Comparison of ENCODE assay signal across 15 cellular contexts in the genomic region with DNA sequence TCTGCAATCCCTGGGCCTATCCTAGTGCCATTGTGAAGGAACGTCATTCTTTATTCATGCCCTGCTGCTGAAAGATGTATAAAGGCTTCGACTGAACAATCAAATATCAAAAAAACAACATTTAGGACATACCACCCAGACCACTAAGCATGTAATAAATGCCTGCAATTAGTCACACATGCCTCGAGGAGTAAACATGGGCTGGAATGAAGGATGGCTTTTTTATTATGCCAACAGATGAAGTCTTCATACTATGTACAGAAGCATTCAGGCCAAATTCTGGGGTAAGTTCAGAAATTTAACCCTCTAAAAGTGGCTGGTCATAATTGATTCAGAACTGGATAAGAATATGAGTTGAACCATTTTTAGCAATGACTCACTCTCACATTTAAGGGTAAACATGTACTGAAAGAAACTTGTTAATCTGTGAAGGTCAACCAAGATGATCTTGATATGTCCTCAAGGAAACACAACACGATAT. TPM values are rescaled to one million over a fixed set of nuclear protein-coding genes. Genes with fewer than 3 reads are reported as not detected.
DNase-seq lines count a peak whose midpoint lies in the region; ATAC-seq and TF ChIP-seq lines count a peak whose summit lies in the region.
"Had no signal": no experiment of that assay in that cellular context is flagged by ENCODE, and none has a peak within 500 bp of the region (broad histone marks: within the 10 kb centered on the region; RNA-seq: fewer than 3 reads in every experiment).

No MANE protein-coding gene starts in this region.

- no peak overlapping the region for H3K4me3 Mint-ChIP-seq in activated CD8-positive, alpha-beta T cell treated with anti-CD3 and anti-CD28 coated beads for 36 hours
- no peak overlapping the region for H3K4me3 Mint-ChIP-seq in activated CD8-positive, alpha-beta T cell treated with anti-CD3 and anti-CD28 coated beads, Interleukin-2, amount 10 ng/mL, durations not matched to agents 7 days and 5 days
- H3K4me3 Mint-ChIP-seq: natural killer cell had no signal

- H3K27me3 Mint-ChIP-seq in activated CD8-positive, alpha-beta T cell treated with anti-CD3 and anti-CD28 coated beads for 36 hours: peaks cover 7% of the 10 kb centered on the region
- peaks cover 6% of the 10 kb centered on the region for H3K27me3 Mint-ChIP-seq in activated CD8-positive, alpha-beta T cell treated with anti-CD3 and anti-CD28 coated beads, Interleukin-2, amount 10 ng/mL, durations not matched to agents 7 days and 5 days (ENCODE audit: low read depth)

- no peaks in the 10 kb centered on the region for H3K4me1 Mint-ChIP-seq in activated CD8-positive, alpha-beta T cell treated with anti-CD3 and anti-CD28 coated beads for 36 hours (ENCODE audit: low read depth)
- H3K4me1 Mint-ChIP-seq in activated CD8-positive, alpha-beta T cell treated with anti-CD3 and anti-CD28 coated beads, Interleukin-2, amount 10 ng/mL, durations not matched to agents 7 days and 5 days (ENCODE audit: low read depth): no peaks in the 10 kb centered on the region

- intact Hi-C loops in activated CD8-positive, alpha-beta T cell treated with anti-CD3 and anti-CD28 coated beads for 36 hours (cut with micrococcal nuclease): no loop called here

- POLR2A ChIA-PET in activated CD8-positive, alpha-beta T cell treated with anti-CD3 and anti-CD28 coated beads for 36 hours (lab: Charles Lee): no interaction called here
- POLR2A ChIA-PET in activated CD8-positive, alpha-beta T cell treated with anti-CD3 and anti-CD28 coated beads, Interleukin-2, amount 10 ng/mL, durations not matched to agents 7 days and 5 days (lab: Charles Lee): no interaction called here
- POLR2A ChIA-PET in RWPE1 (lab: Yijun Ruan, JAX; ENCODE audit: low non-redundant PET): no interaction called here

- H3K27me3 ChIP-seq in tibial nerve: no peaks in the 10 kb centered on the region
- H3K27me3 ChIP-seq: ascending aorta, thyroid gland had no signal

- CTCF ChIA-PET in activated CD8-positive, alpha-beta T cell treated with anti-CD3 and anti-CD28 coated beads for 36 hours (lab: Charles Lee): no interaction called here
- CTCF ChIA-PET in activated CD8-positive, alpha-beta T cell treated with anti-CD3 and anti-CD28 coated beads, Interleukin-2, amount 10 ng/mL, durations not matched to agents 7 days and 5 days (lab: Charles Lee): no interaction called here
- CTCF ChIA-PET in RWPE1 (lab: Yijun Ruan, JAX): no interaction called here

- no peak overlapping the region for H3K4me3 ChIP-seq in fibroblast of mammary gland (ENCODE audit: control insufficient read depth, low read depth, low read length)
- H3K4me3 ChIP-seq in tibial nerve: no peak overlapping the region
- H3K4me3 ChIP-seq: ascending aorta, thyroid gland had no signal

- peak; percentile 24 for ATAC-seq in activated CD8-positive, alpha-beta T cell treated with anti-CD3 and anti-CD28 coated beads for 36 hours
- no peak for ATAC-seq in activated CD8-positive, alpha-beta T cell treated with anti-CD3 and anti-CD28 coated beads, Interleukin-2, amount 10 ng/mL, durations not matched to agents 7 days and 5 days
- ATAC-seq in GM18498 (IDR thresholded peaks at IDR 0.05; ENCODE audit: unreplicated experiment): no peak
- no peak for ATAC-seq in stimulated activated naive CD8-positive, alpha-beta T cell treated with anti-CD3 and anti-CD28 coated beads, Interleukin-15, Interleukin-2, amounts not matched to agents 100 U/mL and 50 U/mL, for 24 hours
- ATAC-seq: natural killer cell had no signal

- TF ChIP-seq POLR2A in tibial nerve (IDR thresholded peaks at IDR 0.05): no peak

- peak in 1 of 2 donors; percentile 87 for TF ChIP-seq EP300 in tibial nerve (IDR thresholded peaks at IDR 0.05)

- peaks cover 0 to 61% (median 18%) of the 10 kb centered on the region in 4 donors for H3K4me1 ChIP-seq in tibial nerve
- H3K4me1 ChIP-seq: ascending aorta had no signal

- WGBS in tibial nerve, 2 donors: 42 to 50% methylated on average over 4 of the region's 4 CpGs

- DNase-seq in activated CD8-positive, alpha-beta T cell treated with anti-CD3 and anti-CD28 coated beads for 36 hours: no peak
- DNase-seq in activated CD8-positive, alpha-beta T cell treated with anti-CD3 and anti-CD28 coated beads, Interleukin-2, amount 10 ng/mL, durations not matched to agents 7 days and 5 days: no peak
- DNase-seq in RWPE1 (ENCODE audit: low spot score) (peak; percentile 73), fibroblast of mammary gland (ENCODE audit: low read depth) (peak; percentile 50), tibial nerve (ENCODE audit: low spot score in 2 of 2) (no peak), Kasumi-1 (lab: John Stamatoyannopoulos, UW) (no peak)
- DNase-seq in stimulated activated naive CD8-positive, alpha-beta T cell treated with anti-CD3 and anti-CD28 coated beads, Interleukin-15, Interleukin-2, amounts not matched to agents 100 U/mL and 50 U/mL, for 24 hours: no peak
- DNase-seq: 8988T; natural killer cell; stimulated activated CD4-positive, alpha-beta T cell treated with anti-CD3 and anti-CD28 coated beads, Interleukin-4, amount 100 ng/mL, for 4 hours; thyroid gland had no signal

- H3K9me3 ChIP-seq in tibial nerve: no peaks in the 10 kb centered on the region
- H3K9me3 ChIP-seq: ascending aorta, thyroid gland had no signal

- no peak overlapping the region for H3K27ac Mint-ChIP-seq in activated CD8-positive, alpha-beta T cell treated with anti-CD3 and anti-CD28 coated beads for 36 hours
- H3K27ac Mint-ChIP-seq in activated CD8-positive, alpha-beta T cell treated with anti-CD3 and anti-CD28 coated beads, Interleukin-2, amount 10 ng/mL, durations not matched to agents 7 days and 5 days: no peak overlapping the region
- H3K27ac Mint-ChIP-seq: natural killer cell had no signal

- no peaks in the 10 kb centered on the region for H3K36me3 Mint-ChIP-seq in activated CD8-positive, alpha-beta T cell treated with anti-CD3 and anti-CD28 coated beads for 36 hours (ENCODE audit: low read depth)
- H3K36me3 Mint-ChIP-seq in activated CD8-positive, alpha-beta T cell treated with anti-CD3 and anti-CD28 coated beads, Interleukin-2, amount 10 ng/mL, durations not matched to agents 7 days and 5 days (ENCODE audit: low read depth): no peaks in the 10 kb centered on the region
- H3K36me3 Mint-ChIP-seq: natural killer cell had no signal

- H3K9me3 Mint-ChIP-seq in activated CD8-positive, alpha-beta T cell treated with anti-CD3 and anti-CD28 coated beads for 36 hours: no peaks in the 10 kb centered on the region
- H3K9me3 Mint-ChIP-seq in activated CD8-positive, alpha-beta T cell treated with anti-CD3 and anti-CD28 coated beads, Interleukin-2, amount 10 ng/mL, durations not matched to agents 7 days and 5 days (ENCODE audit: insufficient read depth): no peaks in the 10 kb centered on the region
- H3K9me3 Mint-ChIP-seq: natural killer cell had no signal

- peak overlapping the region; percentile 45; the same call in 1 of the 2 replicates for H3K27ac ChIP-seq in RWPE1
- peak overlapping the region in 3 of 4 donors; percentile 57 to 92 (median 91) for H3K27ac ChIP-seq in tibial nerve
- H3K27ac ChIP-seq: ascending aorta, HL-60, thyroid gland had no signal

- TF ChIP-seq CTCF in activated CD8-positive, alpha-beta T cell treated with anti-CD3 and anti-CD28 coated beads for 36 hours (IDR thresholded peaks at IDR 0.05): no peak
- TF ChIP-seq CTCF in RWPE1 (conservative IDR thresholded peaks at IDR 0.05; ENCODE audit: low read depth) (no peak), fibroblast of mammary gland (conservative IDR thresholded peaks at IDR 0.05; ENCODE audit: control insufficient read depth, insufficient read depth, low read depth, low read length) (no peak), tibial nerve (IDR thresholded peaks at IDR 0.05) (no peak)

- H3K36me3 ChIP-seq in tibial nerve: no peaks in the 10 kb centered on the region
- H3K36me3 ChIP-seq: ascending aorta, thyroid gland had no signal

RNA-seq across cellular contexts. Expression of gene FAM240B, which starts 38.1 kb away (rescaled TPM):
- not detected for total RNA-seq in activated CD8-positive, alpha-beta T cell treated with anti-CD3 and anti-CD28 coated beads for 36 hours
- total RNA-seq in activated CD8-positive, alpha-beta T cell treated with anti-CD3 and anti-CD28 coated beads, Interleukin-2, amount 10 ng/mL, durations not matched to agents 7 days and 5 days: not detected
- not detected for total RNA-seq in tibial nerve
- total RNA-seq: activated CD8-positive, alpha-beta memory T cell treated with anti-CD3 and anti-CD28 coated beads for 36 hours; ascending aorta; natural killer cell; thyroid gland had no signal

Comparison
In these comparisons a context has a peak if more than half of its experiments do, and no peak if none do; other contexts are left out.
1. DNase-seq: peak in RWPE1 (single experiment) and fibroblast of mammary gland (single experiment); none in activated CD8-positive, alpha-beta T cell treated with anti-CD3 and anti-CD28 coated beads for 36 hours (single experiment), activated CD8-positive, alpha-beta T cell treated with anti-CD3 and anti-CD28 coated beads, Interleukin-2, amount 10 ng/mL, durations not matched to agents 7 days and 5 days (single experiment), tibial nerve (0 of 2), Kasumi-1 (0 of 2) and stimulated activated naive CD8-positive, alpha-beta T cell treated with anti-CD3 and anti-CD28 coated beads, Interleukin-15, Interleukin-2, amounts not matched to agents 100 U/mL and 50 U/mL, for 24 hours (single experiment).